In genomic region chr2:88350641-88351601, GRCh38 we compare ENCODE assay signal across 8 cellular contexts.
DNase-seq lines count a peak whose midpoint lies in the region; ATAC-seq and TF ChIP-seq lines count a peak whose summit lies in the region.

No MANE protein-coding gene starts in this region.

- TF ChIP-seq CTCF in fibroblast of mammary gland (conservative IDR thresholded peaks at IDR 0.05; ENCODE audit: control insufficient read depth, insufficient read depth, low read depth, low read length) (peak; percentile 50), nephron progenitor cell (IDR thresholded peaks at IDR 0.05) (peak; percentile 74)

- peaks cover 13% of the 10 kb centered on the region for H3K4me1 Mint-ChIP-seq in nephron progenitor cell
- H3K4me1 Mint-ChIP-seq in stimulated activated naive CD8-positive, alpha-beta T cell treated with anti-CD3 and anti-CD28 coated beads, Interleukin-15, amount 100 ng/mL, for 72 hours, result peaks cover 9% of the 10 kb centered on the region

- peaks cover 7% of the 10 kb centered on the region for H3K9me3 Mint-ChIP-seq in nephron progenitor cell
- no peaks in the 10 kb centered on the region for H3K9me3 Mint-ChIP-seq in stimulated activated naive CD8-positive, alpha-beta T cell treated with anti-CD3 and anti-CD28 coated beads, Interleukin-15, amount 100 ng/mL, for 72 hours

- H3K27me3 Mint-ChIP-seq in nephron progenitor cell (ENCODE audit: low read depth, poor library complexity), result peaks cover 44% of the 10 kb centered on the region
- peaks cover 58% of the 10 kb centered on the region for H3K27me3 Mint-ChIP-seq in stimulated activated naive CD8-positive, alpha-beta T cell treated with anti-CD3 and anti-CD28 coated beads, Interleukin-15, amount 100 ng/mL, for 72 hours

- no peak overlapping the region for H3K4me3 ChIP-seq in fibroblast of mammary gland (ENCODE audit: control insufficient read depth, low read depth, low read length)

- H3K4me3 Mint-ChIP-seq in nephron progenitor cell, result peak overlapping the region; percentile 79
- H3K4me3 Mint-ChIP-seq in stimulated activated naive CD8-positive, alpha-beta T cell treated with anti-CD3 and anti-CD28 coated beads, Interleukin-15, amount 100 ng/mL, for 72 hours, result peak overlapping the region; percentile 75 to 82

- ATAC-seq in GM19452 (IDR thresholded peaks at IDR 0.05; ENCODE audit: unreplicated experiment), result peak; percentile 58
- ATAC-seq in stimulated activated naive CD8-positive, alpha-beta T cell treated with anti-CD3 and anti-CD28 coated beads, Interleukin-15, amount 100 ng/mL, for 72 hours, result peak; percentile 62

- peak; percentile 22 for DNase-seq in AG08396 (ENCODE audit: low spot score)
- DNase-seq in NCI-H460 (ENCODE audit: extremely low read depth, low read depth), result peak; percentile 63
- DNase-seq in activated T-cell treated with anti-CD3 and anti-CD28 coated beads for 4 hours, result peak; percentile 49
- DNase-seq in fibroblast of mammary gland (ENCODE audit: low read depth), result peak; percentile 26
- DNase-seq in nephron progenitor cell, result peak; percentile 81
- DNase-seq in stimulated activated naive CD8-positive, alpha-beta T cell treated with anti-CD3 and anti-CD28 coated beads, Interleukin-15, amount 100 ng/mL, for 72 hours, result peak; percentile 66 to 71
- DNase-seq in NCI-H1105 (lab: John Stamatoyannopoulos, UW), result no peak

- H3K36me3 Mint-ChIP-seq in nephron progenitor cell (ENCODE audit: low read depth), result peaks cover 5% of the 10 kb centered on the region

- no peak overlapping the region for H3K27ac Mint-ChIP-seq in nephron progenitor cell
- H3K27ac Mint-ChIP-seq in stimulated activated naive CD8-positive, alpha-beta T cell treated with anti-CD3 and anti-CD28 coated beads, Interleukin-15, amount 100 ng/mL, for 72 hours, result no peak overlapping the region
